Comparison of ENCODE assay signal across 16 cellular contexts in genomic region chr9:106312913-106313312, GRCh38.
DNase-seq lines count a peak whose midpoint lies in the region; ATAC-seq, FAIRE-seq and TF ChIP-seq lines count a peak whose summit lies in the region.
"Had no signal": no experiment of that assay in that cellular context is flagged by ENCODE, and none has a peak within 500 bp of the region (broad histone marks: within the 10 kb centered on the region; RNA-seq: fewer than 3 reads in every experiment).

No MANE protein-coding gene starts in this region.

- peaks cover 8% of the 10 kb centered on the region; the same call in 1 of the 2 replicates for H3F3A ChIP-seq in Loucy (ENCODE audit: low read depth)

- H3K9me3 ChIP-seq in Loucy (ENCODE audit: insufficient read depth, low read depth, low read length): no peaks in the 10 kb centered on the region; the same call in 1 of the 2 replicates
- H3K9me3 ChIP-seq: BLaER1 had no signal

- no peaks in the 10 kb centered on the region for H3K36me3 ChIP-seq in Loucy (ENCODE audit: insufficient read depth, low read length)
- H3K36me3 ChIP-seq: BLaER1 had no signal

- peak overlapping the region; percentile 14 for H3K27ac Mint-ChIP-seq in central memory CD8-positive, alpha-beta T cell (ENCODE audit: low read depth)
- no peak overlapping the region for H3K27ac Mint-ChIP-seq in nephron progenitor cell
- H3K27ac Mint-ChIP-seq: CD8-positive, alpha-beta memory T cell; HFFc6 had no signal

- no peak for TF ChIP-seq CTCF in Loucy (conservative IDR thresholded peaks at IDR 0.05; ENCODE audit: low read length)
- no peak for TF ChIP-seq CTCF in nephron progenitor cell (IDR thresholded peaks at IDR 0.05)

- H2AFZ ChIP-seq in Loucy (ENCODE audit: low read length): no peak overlapping the region

- no peaks in the 10 kb centered on the region for H4K20me1 ChIP-seq in Loucy (ENCODE audit: insufficient read depth, low read length, poor library complexity, severe bottlenecking)
- H4K20me1 ChIP-seq: BLaER1 had no signal

- no peaks in the 10 kb centered on the region for H3K27me3 Mint-ChIP-seq in central memory CD8-positive, alpha-beta T cell
- peaks cover 7% of the 10 kb centered on the region for H3K27me3 Mint-ChIP-seq in nephron progenitor cell (ENCODE audit: low read depth, poor library complexity)

- intact Hi-C loops in posterior vena cava (cut with DNase I): no loop called here

- no peak for FAIRE-seq in GM19239 (lab: Jason Lieb, UNC)
- FAIRE-seq: GM18507, K562 had no signal

- H3K36me3 Mint-ChIP-seq in central memory CD8-positive, alpha-beta T cell (ENCODE audit: insufficient read depth): peaks cover 3% of the 10 kb centered on the region
- H3K36me3 Mint-ChIP-seq in nephron progenitor cell (ENCODE audit: low read depth): no peaks in the 10 kb centered on the region
- H3K36me3 Mint-ChIP-seq: CD8-positive, alpha-beta memory T cell had no signal

- no peaks in the 10 kb centered on the region for H3K79me2 ChIP-seq in Loucy (ENCODE audit: insufficient read depth, low read length)

- ATAC-seq in central memory CD8-positive, alpha-beta T cell (replicated peaks; ENCODE audit: extremely low read depth, poor library complexity, severe bottlenecking): peak; percentile 39
- ATAC-seq: K562 had no signal

- H3K4me3 Mint-ChIP-seq in central memory CD8-positive, alpha-beta T cell: peak overlapping the region; percentile 52
- no peak overlapping the region for H3K4me3 Mint-ChIP-seq in nephron progenitor cell
- H3K4me3 Mint-ChIP-seq: HFFc6 had no signal

- peak overlapping the region; percentile 22 for H3K9ac ChIP-seq in Loucy (ENCODE audit: low read depth, low read length, poor library complexity, severe bottlenecking)
- H3K9ac ChIP-seq: BLaER1 had no signal

- peak overlapping the region; percentile 51 for H3K4me3 ChIP-seq in Loucy (ENCODE audit: low read length, poor library complexity, severe bottlenecking)
- H3K4me3 ChIP-seq: BLaER1, K562 had no signal

- H3K27me3 ChIP-seq in Loucy (ENCODE audit: insufficient read depth, low read length, poor library complexity, severe bottlenecking): no peaks in the 10 kb centered on the region
- H3K27me3 ChIP-seq: BLaER1 had no signal

- DNase-seq in NOMO-1 (lab: John Stamatoyannopoulos, UW; ENCODE audit: unreplicated experiment in 2 of 2) (peak; percentile 25 to 27), NOMO-1 treated with dmso at 0.1 percent for 144 hours (lab: John Stamatoyannopoulos, UW; ENCODE audit: unreplicated experiment) (no peak), NCI-H1417 (lab: John Stamatoyannopoulos, UW) (no peak), GM19239 (ENCODE audit: insufficient read length, low spot score) (no peak), nephron progenitor cell (no peak), posterior vena cava (ENCODE audit: low spot score) (no peak)
- no peak for DNase-seq in central memory CD8-positive, alpha-beta T cell (ENCODE audit: low spot score in 2 of 2)
- DNase-seq: CD8-positive, alpha-beta memory T cell; DMS53; GOT3; HCEC 1CT; HFFc6 had no signal

- H3K4me2 ChIP-seq in Loucy (ENCODE audit: low read depth, low read length, poor library complexity, severe bottlenecking): peak overlapping the region; percentile 68
- H3K4me2 ChIP-seq: BLaER1 had no signal

- H3K4me1 Mint-ChIP-seq in central memory CD8-positive, alpha-beta T cell: peaks cover 4% of the 10 kb centered on the region
- H3K4me1 Mint-ChIP-seq in nephron progenitor cell: peaks cover 2% of the 10 kb centered on the region
- H3K4me1 Mint-ChIP-seq: CD8-positive, alpha-beta memory T cell had no signal

- peaks cover 6% of the 10 kb centered on the region for H3K9me3 Mint-ChIP-seq in central memory CD8-positive, alpha-beta T cell
- peaks cover 10% of the 10 kb centered on the region for H3K9me3 Mint-ChIP-seq in nephron progenitor cell

- no peaks in the 10 kb centered on the region for H3K9me2 ChIP-seq in Loucy (replicated peaks; ENCODE audit: low read depth, low read length)

- H3K4me1 ChIP-seq in Loucy (ENCODE audit: insufficient read depth, low read length, poor library complexity, severe bottlenecking): peaks cover 35% of the 10 kb centered on the region
- H3K4me1 ChIP-seq: BLaER1 had no signal

Comparison
In these comparisons a context has a peak if more than half of its experiments do, and no peak if none do; other contexts are left out.
1. DNase-seq: peak in NOMO-1 (2 of 2); none in NOMO-1 treated with dmso at 0.1 percent for 144 hours (single experiment), central memory CD8-positive, alpha-beta T cell (0 of 2), NCI-H1417 (0 of 3), GM19239 (single experiment), nephron progenitor cell (single experiment) and posterior vena cava (single experiment).